1 cellular context compared by ENCODE assay signal in genomic region chr15:74378853-74379252, GRCh38.
TF ChIP-seq lines count a peak whose summit lies in the region.

No MANE protein-coding gene starts in this region.

TF ChIP-seq in GM23338, 12 proteins besides CTCF, POLR2A, EP300 and RAD21:
- TF ChIP-seq ZNF462 (CRISPR knock-in tag; IDR thresholded peaks at IDR 0.05) = no peak
- TF ChIP-seq ZNF114 (CRISPR knock-in tag; IDR thresholded peaks at IDR 0.05) = no peak
- no peak for TF ChIP-seq EZH2phosphoT487 (IDR thresholded peaks at IDR 0.05; ENCODE audit: unreplicated experiment)
- TF ChIP-seq ZNF331 (CRISPR knock-in tag; IDR thresholded peaks at IDR 0.05; ENCODE audit: low read depth) = no peak
- TF ChIP-seq POLR2AphosphoS5 (IDR thresholded peaks at IDR 0.05; ENCODE audit: low read depth) = no peak
- no peak for TF ChIP-seq CREB1 (CRISPR knock-in tag; IDR thresholded peaks at IDR 0.05; ENCODE audit: low read depth)
- TF ChIP-seq, protein P1, sequence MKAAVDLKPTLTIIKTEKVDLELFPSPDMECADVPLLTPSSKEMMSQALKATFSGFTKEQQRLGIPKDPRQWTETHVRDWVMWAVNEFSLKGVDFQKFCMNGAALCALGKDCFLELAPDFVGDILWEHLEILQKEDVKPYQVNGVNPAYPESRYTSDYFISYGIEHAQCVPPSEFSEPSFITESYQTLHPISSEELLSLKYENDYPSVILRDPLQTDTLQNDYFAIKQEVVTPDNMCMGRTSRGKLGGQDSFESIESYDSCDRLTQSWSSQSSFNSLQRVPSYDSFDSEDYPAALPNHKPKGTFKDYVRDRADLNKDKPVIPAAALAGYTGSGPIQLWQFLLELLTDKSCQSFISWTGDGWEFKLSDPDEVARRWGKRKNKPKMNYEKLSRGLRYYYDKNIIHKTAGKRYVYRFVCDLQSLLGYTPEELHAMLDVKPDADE (IDR thresholded peaks at IDR 0.05) = no peak
- no peak for TF ChIP-seq STAT1 (IDR thresholded peaks at IDR 0.05; ENCODE audit: unreplicated experiment)
- TF ChIP-seq, protein P2, sequence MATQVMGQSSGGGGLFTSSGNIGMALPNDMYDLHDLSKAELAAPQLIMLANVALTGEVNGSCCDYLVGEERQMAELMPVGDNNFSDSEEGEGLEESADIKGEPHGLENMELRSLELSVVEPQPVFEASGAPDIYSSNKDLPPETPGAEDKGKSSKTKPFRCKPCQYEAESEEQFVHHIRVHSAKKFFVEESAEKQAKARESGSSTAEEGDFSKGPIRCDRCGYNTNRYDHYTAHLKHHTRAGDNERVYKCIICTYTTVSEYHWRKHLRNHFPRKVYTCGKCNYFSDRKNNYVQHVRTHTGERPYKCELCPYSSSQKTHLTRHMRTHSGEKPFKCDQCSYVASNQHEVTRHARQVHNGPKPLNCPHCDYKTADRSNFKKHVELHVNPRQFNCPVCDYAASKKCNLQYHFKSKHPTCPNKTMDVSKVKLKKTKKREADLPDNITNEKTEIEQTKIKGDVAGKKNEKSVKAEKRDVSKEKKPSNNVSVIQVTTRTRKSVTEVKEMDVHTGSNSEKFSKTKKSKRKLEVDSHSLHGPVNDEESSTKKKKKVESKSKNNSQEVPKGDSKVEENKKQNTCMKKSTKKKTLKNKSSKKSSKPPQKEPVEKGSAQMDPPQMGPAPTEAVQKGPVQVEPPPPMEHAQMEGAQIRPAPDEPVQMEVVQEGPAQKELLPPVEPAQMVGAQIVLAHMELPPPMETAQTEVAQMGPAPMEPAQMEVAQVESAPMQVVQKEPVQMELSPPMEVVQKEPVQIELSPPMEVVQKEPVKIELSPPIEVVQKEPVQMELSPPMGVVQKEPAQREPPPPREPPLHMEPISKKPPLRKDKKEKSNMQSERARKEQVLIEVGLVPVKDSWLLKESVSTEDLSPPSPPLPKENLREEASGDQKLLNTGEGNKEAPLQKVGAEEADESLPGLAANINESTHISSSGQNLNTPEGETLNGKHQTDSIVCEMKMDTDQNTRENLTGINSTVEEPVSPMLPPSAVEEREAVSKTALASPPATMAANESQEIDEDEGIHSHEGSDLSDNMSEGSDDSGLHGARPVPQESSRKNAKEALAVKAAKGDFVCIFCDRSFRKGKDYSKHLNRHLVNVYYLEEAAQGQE (IDR thresholded peaks at IDR 0.05; ENCODE audit: unreplicated experiment) = no peak
- no peak for TF ChIP-seq EZH2 (IDR thresholded peaks at IDR 0.05; ENCODE audit: low read depth, unreplicated experiment)
- TF ChIP-seq NANOG (IDR thresholded peaks at IDR 0.05; ENCODE audit: borderline replicate concordance) = no peak
